27 cellular contexts compared by ENCODE assay signal in the genomic region with DNA sequence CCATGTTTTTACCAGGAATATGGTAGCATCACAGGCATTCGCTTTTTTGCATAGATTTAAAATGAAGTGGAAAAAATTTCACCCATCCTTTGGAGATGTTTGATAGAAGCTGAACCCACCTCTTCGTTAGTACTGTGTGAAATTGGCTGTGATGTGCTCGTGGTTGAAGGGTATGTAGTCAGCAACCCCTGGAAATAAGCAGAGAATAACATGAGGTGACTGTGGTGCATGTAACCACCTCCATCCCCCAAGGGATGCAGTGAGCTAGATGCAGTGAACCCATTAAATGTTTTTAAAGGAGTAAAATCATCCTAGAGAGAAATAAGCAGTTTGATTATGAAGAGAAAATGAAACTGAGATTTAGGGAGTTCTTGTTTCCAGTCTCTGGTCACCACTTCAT. TPM values are rescaled to one million over a fixed set of nuclear protein-coding genes. Genes with fewer than 3 reads are reported as not detected.
DNase-seq lines count a peak whose midpoint lies in the region; ATAC-seq and TF ChIP-seq lines count a peak whose summit lies in the region.
"Had no signal": no experiment of that assay in that cellular context is flagged by ENCODE, and none has a peak within 500 bp of the region (broad histone marks: within the 10 kb centered on the region; RNA-seq: fewer than 3 reads in every experiment).

No MANE protein-coding gene starts in this region.

- H3K36me3 ChIP-seq in DND-41 (ENCODE audit: insufficient read depth, low read length) (no peaks in the 10 kb centered on the region), OCI-LY3 (replicated peaks; ENCODE audit: low read depth, low read length) (no peaks in the 10 kb centered on the region)
- H3K36me3 ChIP-seq: BE2C had no signal

- H3K9me3 ChIP-seq in DND-41 (ENCODE audit: insufficient read depth, low read length, severe bottlenecking) (no peaks in the 10 kb centered on the region), OCI-LY3 (ENCODE audit: insufficient read depth, low read length) (no peaks in the 10 kb centered on the region)
- H3K9me3 ChIP-seq: BE2C had no signal

- H3K9me3 Mint-ChIP-seq in stimulated activated naive CD8-positive, alpha-beta T cell treated with anti-CD3 and anti-CD28 coated beads, Interleukin-15, amount 100 ng/mL, for 72 hours = no peaks in the 10 kb centered on the region
- no peaks in the 10 kb centered on the region for H3K9me3 Mint-ChIP-seq in activated T-helper 2 cell treated with anti-CD3 and anti-CD28 coated beads, Interferon-gamma antibody, Interleukin-2, Interleukin-4, amounts not matched to agents 10 μg/mL and 5 μg/mL and 100 μg/mL, durations not matched to agents 14 hours and 24 hours and 36 hours
- H3K9me3 Mint-ChIP-seq: CD4-positive, CD25-positive, alpha-beta regulatory T cell; T-helper 1 cell treated with Interleukin-12 subunit alpha and Interleukin-12 subunit beta and Interleukin-4 antibody, amounts not matched to agents 30 μg/mL and 1 μg/mL, for 36 hours had no signal

- H3K4me1 ChIP-seq in DND-41 (ENCODE audit: insufficient read depth, low read length) = peaks cover 10% of the 10 kb centered on the region
- H3K4me1 ChIP-seq in OCI-LY3 (ENCODE audit: low read length) = no peaks in the 10 kb centered on the region
- H3K4me1 ChIP-seq: BE2C had no signal

- intact Hi-C loops in activated T-helper 2 cell treated with anti-CD3 and anti-CD28 coated beads, Interferon-gamma antibody, Interleukin-2, Interleukin-4, amounts not matched to agents 10 μg/mL and 5 μg/mL and 100 μg/mL, durations not matched to agents 14 hours and 24 hours and 36 hours (cut with micrococcal nuclease) = no loop called here

- H3K4me3 ChIP-seq in DND-41 (ENCODE audit: low read depth in 1 of 2, low read length in 2 of 2) = no peak overlapping the region
- H3K4me3 ChIP-seq in OCI-LY3 (ENCODE audit: low read length) = no peak overlapping the region
- H3K4me3 ChIP-seq: SK-N-MC had no signal

- no peak overlapping the region for H3K27ac Mint-ChIP-seq in stimulated activated naive CD8-positive, alpha-beta T cell treated with anti-CD3 and anti-CD28 coated beads, Interleukin-15, amount 100 ng/mL, for 72 hours
- no peak overlapping the region for H3K27ac Mint-ChIP-seq in activated T-helper 2 cell treated with anti-CD3 and anti-CD28 coated beads, Interferon-gamma antibody, Interleukin-2, Interleukin-4, amounts not matched to agents 10 μg/mL and 5 μg/mL and 100 μg/mL, durations not matched to agents 14 hours and 24 hours and 36 hours
- H3K27ac Mint-ChIP-seq: CD4-positive, CD25-positive, alpha-beta regulatory T cell; IgD-negative memory B cell; T-helper 1 cell treated with Interleukin-12 subunit alpha and Interleukin-12 subunit beta and Interleukin-4 antibody, amounts not matched to agents 30 μg/mL and 1 μg/mL, for 36 hours had no signal

- DNase-seq in stimulated activated naive CD8-positive, alpha-beta T cell treated with anti-CD3 and anti-CD28 coated beads, Interleukin-15, Interleukin-2, amounts not matched to agents 100 U/mL and 50 U/mL, for 24 hours = no peak
- no peak for DNase-seq in stimulated activated naive CD8-positive, alpha-beta T cell treated with anti-CD3 and anti-CD28 coated beads, Interleukin-15, amount 100 ng/mL, for 72 hours
- DNase-seq in DND-41 = no peak
- no peak for DNase-seq in stimulated activated naive CD4-positive, alpha-beta T cell treated with Interleukin-2 at 50 U/mL for 16 hours (lab: John Stamatoyannopoulos, UW)
- DNase-seq in DMS79 treated with DMSO at 0.1 percent for 48 hours (lab: John Stamatoyannopoulos, UW) = no peak
- no peak for DNase-seq in activated T-helper 2 cell treated with anti-CD3 and anti-CD28 coated beads, Interferon-gamma antibody, Interleukin-2, Interleukin-4, amounts not matched to agents 10 μg/mL and 5 μg/mL and 100 μg/mL, durations not matched to agents 14 hours and 24 hours and 36 hours (ENCODE audit: low spot score)
- DNase-seq: BE2C; CD4-positive, CD25-positive, alpha-beta regulatory T cell; EL; GDM1; NCI-H1048; NCI-H1417; NCI-H1694; NCI-H2029 treated with DMSO at 0.1 percent for 48 hours; NCI-H446 treated with DMSO at 0.1 percent for 48 hours; NCI-H526; NCI-H82; SIG-M5; SW 1271 had no signal

- H3K4me1 Mint-ChIP-seq in stimulated activated naive CD8-positive, alpha-beta T cell treated with anti-CD3 and anti-CD28 coated beads, Interleukin-15, amount 100 ng/mL, for 72 hours = peaks cover 8% of the 10 kb centered on the region
- H3K4me1 Mint-ChIP-seq in activated T-helper 2 cell treated with anti-CD3 and anti-CD28 coated beads, Interferon-gamma antibody, Interleukin-2, Interleukin-4, amounts not matched to agents 10 μg/mL and 5 μg/mL and 100 μg/mL, durations not matched to agents 14 hours and 24 hours and 36 hours (ENCODE audit: low read depth) = peaks cover 8% of the 10 kb centered on the region
- H3K4me1 Mint-ChIP-seq: CD4-positive, CD25-positive, alpha-beta regulatory T cell had no signal

- no peak overlapping the region for H3K4me3 Mint-ChIP-seq in stimulated activated naive CD8-positive, alpha-beta T cell treated with anti-CD3 and anti-CD28 coated beads, Interleukin-15, amount 100 ng/mL, for 72 hours
- H3K4me3 Mint-ChIP-seq in activated T-helper 2 cell treated with anti-CD3 and anti-CD28 coated beads, Interferon-gamma antibody, Interleukin-2, Interleukin-4, amounts not matched to agents 10 μg/mL and 5 μg/mL and 100 μg/mL, durations not matched to agents 14 hours and 24 hours and 36 hours (ENCODE audit: low read depth) = no peak overlapping the region
- H3K4me3 Mint-ChIP-seq: CD4-positive, CD25-positive, alpha-beta regulatory T cell; IgD-negative memory B cell; T-helper 1 cell treated with Interleukin-12 subunit alpha and Interleukin-12 subunit beta and Interleukin-4 antibody, amounts not matched to agents 30 μg/mL and 1 μg/mL, for 36 hours had no signal

- H3K4me2 ChIP-seq in DND-41 (ENCODE audit: insufficient read depth, low read length) = no peak overlapping the region
- H3K4me2 ChIP-seq in OCI-LY3 (ENCODE audit: low read length) = peak overlapping the region; percentile 23; the same call in 1 of the 2 replicates

- H3K27me3 Mint-ChIP-seq in stimulated activated naive CD8-positive, alpha-beta T cell treated with anti-CD3 and anti-CD28 coated beads, Interleukin-15, amount 100 ng/mL, for 72 hours = peaks cover 8% of the 10 kb centered on the region
- H3K27me3 Mint-ChIP-seq in activated T-helper 2 cell treated with anti-CD3 and anti-CD28 coated beads, Interferon-gamma antibody, Interleukin-2, Interleukin-4, amounts not matched to agents 10 μg/mL and 5 μg/mL and 100 μg/mL, durations not matched to agents 14 hours and 24 hours and 36 hours (ENCODE audit: low read depth) = peaks cover 2% of the 10 kb centered on the region
- H3K27me3 Mint-ChIP-seq: IgD-negative memory B cell had no signal

- TF ChIP-seq CTCF in DND-41 (IDR thresholded peaks at IDR 0.05; ENCODE audit: borderline replicate concordance, extremely low read depth, low read length, poor library complexity, severe bottlenecking) = no peak
- TF ChIP-seq CTCF in OCI-LY3 (IDR thresholded peaks at IDR 0.05; ENCODE audit: low read depth, low read length) = no peak

- H3K27me3 ChIP-seq in DND-41 (ENCODE audit: insufficient read depth, low read length, poor library complexity) (no peaks in the 10 kb centered on the region), OCI-LY3 (ENCODE audit: low read depth, low read length) (no peaks in the 10 kb centered on the region)
- H3K27me3 ChIP-seq: BE2C had no signal

- H3K79me2 ChIP-seq in DND-41 (ENCODE audit: insufficient read depth, low read length) (no peaks in the 10 kb centered on the region), OCI-LY3 (ENCODE audit: low read length) (no peaks in the 10 kb centered on the region)

- H2AFZ ChIP-seq in DND-41 (ENCODE audit: low read depth, low read length) = no peak overlapping the region
- peak overlapping the region; percentile 27; the same call in 1 of the 2 replicates for H2AFZ ChIP-seq in OCI-LY3 (ENCODE audit: low read depth, low read length)

- no peaks in the 10 kb centered on the region for H3K36me3 Mint-ChIP-seq in activated T-helper 2 cell treated with anti-CD3 and anti-CD28 coated beads, Interferon-gamma antibody, Interleukin-2, Interleukin-4, amounts not matched to agents 10 μg/mL and 5 μg/mL and 100 μg/mL, durations not matched to agents 14 hours and 24 hours and 36 hours (ENCODE audit: low read depth)
- H3K36me3 Mint-ChIP-seq: CD4-positive, CD25-positive, alpha-beta regulatory T cell; IgD-negative memory B cell had no signal

- H3K9ac ChIP-seq in DND-41 (ENCODE audit: low read depth, low read length) (no peak overlapping the region), OCI-LY3 (ENCODE audit: low read length) (no peak overlapping the region)

- H4K20me1 ChIP-seq in DND-41 (ENCODE audit: insufficient read depth, low read length) = no peaks in the 10 kb centered on the region
- no peaks in the 10 kb centered on the region for H4K20me1 ChIP-seq in OCI-LY3 (ENCODE audit: insufficient read depth, low read length)

- ATAC-seq in stimulated activated naive CD8-positive, alpha-beta T cell treated with anti-CD3 and anti-CD28 coated beads, Interleukin-15, Interleukin-2, amounts not matched to agents 100 U/mL and 50 U/mL, for 24 hours = peak; percentile 55
- no peak for ATAC-seq in stimulated activated naive CD8-positive, alpha-beta T cell treated with anti-CD3 and anti-CD28 coated beads, Interleukin-15, amount 100 ng/mL, for 72 hours
- peak; percentile 64; the same call in 2 of the 3 replicates for ATAC-seq in DND-41 (ENCODE audit: insufficient read depth, low read depth)
- ATAC-seq: HCT116 had no signal

- H3K27ac ChIP-seq in DND-41 (ENCODE audit: low read length) (no peak overlapping the region), OCI-LY3 (ENCODE audit: low read length) (no peak overlapping the region)
- H3K27ac ChIP-seq: SK-N-MC had no signal

RNA-seq across cellular contexts. Expression of a gene that starts 15.9 kb away (rescaled TPM):
- total RNA-seq in activated T-helper 2 cell treated with anti-CD3 and anti-CD28 coated beads, Interferon-gamma antibody, Interleukin-2, Interleukin-4, amounts not matched to agents 10 μg/mL and 5 μg/mL and 100 μg/mL, durations not matched to agents 14 hours and 24 hours and 36 hours = not detected in 2 replicates
- total RNA-seq: A673; CD4-positive, CD25-positive, alpha-beta regulatory T cell; H4; M059J had no signal

RNA-seq across cellular contexts. Expression of a gene that starts 18.8 kb away (rescaled TPM):
- 87.7 and 90.4 TPM in 2 replicates for total RNA-seq in activated T-helper 2 cell treated with anti-CD3 and anti-CD28 coated beads, Interferon-gamma antibody, Interleukin-2, Interleukin-4, amounts not matched to agents 10 μg/mL and 5 μg/mL and 100 μg/mL, durations not matched to agents 14 hours and 24 hours and 36 hours

RNA-seq across cellular contexts. Expression of a gene that starts 36.9 kb away (rescaled TPM):
- 0.25 TPM in 1 of 2 replicates, not detected in the other for total RNA-seq in activated T-helper 2 cell treated with anti-CD3 and anti-CD28 coated beads, Interferon-gamma antibody, Interleukin-2, Interleukin-4, amounts not matched to agents 10 μg/mL and 5 μg/mL and 100 μg/mL, durations not matched to agents 14 hours and 24 hours and 36 hours
- total RNA-seq: A673, H4 had no signal

RNA-seq across cellular contexts. Expression of a gene that starts 49.2 kb away (rescaled TPM):
- not detected in 2 replicates for total RNA-seq in activated T-helper 2 cell treated with anti-CD3 and anti-CD28 coated beads, Interferon-gamma antibody, Interleukin-2, Interleukin-4, amounts not matched to agents 10 μg/mL and 5 μg/mL and 100 μg/mL, durations not matched to agents 14 hours and 24 hours and 36 hours
- total RNA-seq: A673; CD4-positive, CD25-positive, alpha-beta regulatory T cell; H4; M059J had no signal
